Comparison of ENCODE assay signal across 20 cellular contexts in genomic region chr16:49586466-49586865, GRCh38.
DNase-seq lines count a peak whose midpoint lies in the region; ATAC-seq and TF ChIP-seq lines count a peak whose summit lies in the region.
"Had no signal": no experiment of that assay in that cellular context is flagged by ENCODE, and none has a peak within 500 bp of the region (broad histone marks: within the 10 kb centered on the region; RNA-seq: fewer than 3 reads in every experiment).

No MANE protein-coding gene starts in this region.

- H3K27ac ChIP-seq in endodermal cell (ENCODE audit: low read depth, low read length) = peak overlapping the region; percentile 2
- H3K27ac ChIP-seq in stomach = no peak overlapping the region
- H3K27ac ChIP-seq in RWPE1 = no peak overlapping the region
- H3K27ac ChIP-seq: right atrium auricular region, SK-N-MC, upper lobe of left lung had no signal

- H3K27me3 Mint-ChIP-seq in endodermal cell (ENCODE audit: insufficient read depth) = no peaks in the 10 kb centered on the region
- H3K27me3 Mint-ChIP-seq in nephron progenitor cell (ENCODE audit: low read depth, poor library complexity) = peaks cover 3% of the 10 kb centered on the region

- peaks cover 32% of the 10 kb centered on the region for H3K4me1 ChIP-seq in endodermal cell (ENCODE audit: control insufficient read depth, insufficient read depth, low read length)
- H3K4me1 ChIP-seq in stomach = peaks cover 0 to 7% (median 0%) of the 10 kb centered on the region in 4 donors
- H3K4me1 ChIP-seq: upper lobe of left lung had no signal

- DNase-seq in NCI-H2171 (lab: John Stamatoyannopoulos, UW) = peak; percentile 42
- DNase-seq in endodermal cell = no peak
- DNase-seq in nephron progenitor cell = no peak
- DNase-seq in stomach = no peak
- no peak for DNase-seq in RWPE1 (ENCODE audit: low spot score)
- DNase-seq in T-helper 1 cell = no peak
- DNase-seq: activated CD4-positive, alpha-beta T cell treated with anti-CD3 and anti-CD28 coated beads for 4 hours; activated naive CD4-positive, alpha-beta T cell treated with Interleukin-2 at 50 U/mL for 16 hours; activated T-cell treated with anti-CD3 and anti-CD28 coated beads, Interleukin-2, amount 50 U/mL, for 72 hours; CD4-positive, CD25-positive, alpha-beta regulatory T cell; HFFc6; IMR-90; NCI-H1092 treated with DMSO at 0.1 percent for 48 hours; NCI-H2081; occipital lobe had no signal

- H3K4me3 Mint-ChIP-seq in endodermal cell = no peak overlapping the region
- H3K4me3 Mint-ChIP-seq in nephron progenitor cell = peak overlapping the region; percentile 24
- H3K4me3 Mint-ChIP-seq: activated T-cell treated with anti-CD3 and anti-CD28 coated beads, Interleukin-2, amount 50 U/mL, for 72 hours; CD4-positive, CD25-positive, alpha-beta regulatory T cell; HFFc6 had no signal

- H3K9me3 ChIP-seq in endodermal cell (ENCODE audit: control insufficient read depth, low read length) (no peaks in the 10 kb centered on the region), stomach (no peaks in the 10 kb centered on the region)
- H3K9me3 ChIP-seq: right atrium auricular region, upper lobe of left lung had no signal

- TF ChIP-seq EP300 in stomach (IDR thresholded peaks at IDR 0.05) = no peak

- H3K27ac Mint-ChIP-seq in endodermal cell (no peak overlapping the region), nephron progenitor cell (no peak overlapping the region)
- H3K27ac Mint-ChIP-seq: activated T-cell treated with anti-CD3 and anti-CD28 coated beads, Interleukin-2, amount 50 U/mL, for 72 hours; CD4-positive, CD25-positive, alpha-beta regulatory T cell; HFFc6 had no signal

- H3K9me3 Mint-ChIP-seq in endodermal cell = no peaks in the 10 kb centered on the region
- H3K9me3 Mint-ChIP-seq in nephron progenitor cell = peaks cover 5% of the 10 kb centered on the region
- H3K9me3 Mint-ChIP-seq: activated T-cell treated with anti-CD3 and anti-CD28 coated beads, Interleukin-2, amount 50 U/mL, for 72 hours had no signal

- no peak overlapping the region for H3K9ac ChIP-seq in endodermal cell (ENCODE audit: extremely low read depth, low read length, poor library complexity, severe bottlenecking)

- POLR2A ChIA-PET in RWPE1 (lab: Yijun Ruan, JAX; ENCODE audit: low non-redundant PET) = no interaction called here

- no peak for TF ChIP-seq POLR2A in stomach (IDR thresholded peaks at IDR 0.05)

- H3K4me3 ChIP-seq in endodermal cell (ENCODE audit: low read length) (no peak overlapping the region), stomach (peak overlapping the region in 3 of 4 donors; percentile 1 to 11 (median 7))
- H3K4me3 ChIP-seq: right atrium auricular region, SK-N-MC, upper lobe of left lung had no signal

- H3K36me3 ChIP-seq in endodermal cell (ENCODE audit: control insufficient read depth, insufficient read depth, low read length) = no peaks in the 10 kb centered on the region
- H3K36me3 ChIP-seq in stomach = no peaks in the 10 kb centered on the region
- H3K36me3 ChIP-seq: right atrium auricular region, upper lobe of left lung had no signal

- WGBS in endodermal cell (ENCODE audit: insufficient coverage in 1 of 2, insufficient read length in 1 of 2), 2 experiments = 94 to 95% methylated on average over 16 to 18 of the region's 18 CpGs
- WGBS in stomach, 5 donors = 80 to 93% (median 91%) methylated on average over 14 to 18 of the region's 18 CpGs

- intact Hi-C loops in stomach (cut with DNase I; ENCODE audit: low total_unique reads) = no loop called here

- H3K36me3 Mint-ChIP-seq in endodermal cell (ENCODE audit: low read depth) (no peaks in the 10 kb centered on the region), nephron progenitor cell (ENCODE audit: low read depth) (peaks cover 9% of the 10 kb centered on the region)
- H3K36me3 Mint-ChIP-seq: CD4-positive, CD25-positive, alpha-beta regulatory T cell had no signal

- TF ChIP-seq CTCF in endodermal cell (conservative IDR thresholded peaks at IDR 0.05) (no peak), nephron progenitor cell (IDR thresholded peaks at IDR 0.05) (no peak), stomach (IDR thresholded peaks at IDR 0.05) (no peak), RWPE1 (conservative IDR thresholded peaks at IDR 0.05; ENCODE audit: low read depth) (no peak)

- CTCF ChIA-PET in RWPE1 (lab: Yijun Ruan, JAX) = interaction anchor here (0.6 kb wide), 2 partner anchors 17 to 24 kb away, joined by 3 read pairs; no protein-coding TSS in a partner anchor

- H3K4me1 Mint-ChIP-seq in endodermal cell = peaks cover 46% of the 10 kb centered on the region
- peaks cover 59% of the 10 kb centered on the region for H3K4me1 Mint-ChIP-seq in nephron progenitor cell
- H3K4me1 Mint-ChIP-seq: CD4-positive, CD25-positive, alpha-beta regulatory T cell had no signal

- ATAC-seq in GM21786 (IDR thresholded peaks at IDR 0.05; ENCODE audit: unreplicated experiment) (no peak), HG03108 (IDR thresholded peaks at IDR 0.05; ENCODE audit: unreplicated experiment) (no peak)
- ATAC-seq: activated T-cell treated with anti-CD3 and anti-CD28 coated beads, Interleukin-2, amount 50 U/mL, for 72 hours had no signal

- H3K27me3 ChIP-seq in endodermal cell (ENCODE audit: control insufficient read depth, insufficient read depth, low read length, poor library complexity, severe bottlenecking) (no peaks in the 10 kb centered on the region), stomach (peaks cover 0 to 8% (median 0%) of the 10 kb centered on the region in 3 donors)
- H3K27me3 ChIP-seq: right atrium auricular region, upper lobe of left lung had no signal
